Comparison of ENCODE assay signal across 8 cellular contexts in genomic region chr5:14351845-14352712, GRCh38.
DNase-seq lines count a peak whose midpoint lies in the region; ATAC-seq and TF ChIP-seq lines count a peak whose summit lies in the region.

No MANE protein-coding gene starts in this region.

- H3K4me1 ChIP-seq in CD4-positive, alpha-beta memory T cell (ENCODE audit: insufficient read depth, low read length): no peaks in the 10 kb centered on the region

- H3K27me3 Mint-ChIP-seq in CD4-positive, alpha-beta memory T cell: peaks cover 2% of the 10 kb centered on the region in 2 donors
- no peaks in the 10 kb centered on the region for H3K27me3 Mint-ChIP-seq in mesothelial cell of epicardium (ENCODE audit: low read depth)

- no peaks in the 10 kb centered on the region for H3K36me3 ChIP-seq in CD4-positive, alpha-beta memory T cell (ENCODE audit: insufficient read depth, low read length)

- peak; percentile 46 to 58 (median 57) for DNase-seq in CD4-positive, alpha-beta memory T cell
- DNase-seq in NCI-H748 (lab: John Stamatoyannopoulos, UW; ENCODE audit: unreplicated experiment) (peak; percentile 83), mesothelial cell of epicardium (ENCODE audit: low spot score in 2 of 2, unreplicated experiment in 2 of 2) (peak in 1 of 2 experiments; percentile 62)
- DNase-seq in activated CD4-positive, alpha-beta T cell treated with anti-CD3 and anti-CD28 coated beads, Interleukin-2, amount 50 U/mL, for 48 hours: peak; percentile 51 to 63
- DNase-seq in effector CD4-positive, alpha-beta T cell: peak; percentile 40
- DNase-seq in stimulated activated CD8-positive, alpha-beta memory T cell treated with anti-CD3 and anti-CD28 coated beads, Interleukin-4, amount 100 ng/mL, for 4 hours (ENCODE audit: low read depth in 2 of 2, low spot score in 1 of 2): peak; percentile 16 to 35

- ATAC-seq in GM19372 (IDR thresholded peaks at IDR 0.05; ENCODE audit: low read depth, unreplicated experiment) (peak; percentile 81), HG03442 (IDR thresholded peaks at IDR 0.05; ENCODE audit: unreplicated experiment) (peak; percentile 90)

- H3K4me3 Mint-ChIP-seq in CD4-positive, alpha-beta memory T cell: no peak overlapping the region
- H3K4me3 Mint-ChIP-seq in mesothelial cell of epicardium: no peak overlapping the region

- no peaks in the 10 kb centered on the region for H3K4me1 Mint-ChIP-seq in CD4-positive, alpha-beta memory T cell
- H3K4me1 Mint-ChIP-seq in mesothelial cell of epicardium: no peaks in the 10 kb centered on the region

- H3K27ac Mint-ChIP-seq in CD4-positive, alpha-beta memory T cell: no peak overlapping the region
- H3K27ac Mint-ChIP-seq in mesothelial cell of epicardium: no peak overlapping the region

- intact Hi-C loops in CD4-positive, alpha-beta memory T cell (cut with micrococcal nuclease): loop anchor here (1.0 to 2.0 kb wide), 3 partner anchors 47 to 662 kb away; no protein-coding TSS in a partner anchor

- H3K9me3 Mint-ChIP-seq in CD4-positive, alpha-beta memory T cell: no peaks in the 10 kb centered on the region
- no peaks in the 10 kb centered on the region for H3K9me3 Mint-ChIP-seq in mesothelial cell of epicardium

- no peaks in the 10 kb centered on the region for H3K27me3 ChIP-seq in CD4-positive, alpha-beta memory T cell (ENCODE audit: insufficient read depth, low read length)

- TF ChIP-seq CTCF in mesothelial cell of epicardium (IDR thresholded peaks at IDR 0.05; ENCODE audit: unreplicated experiment): peak; percentile 82

- CTCF ChIA-PET in CD4-positive, alpha-beta memory T cell (lab: Charles Lee; ENCODE audit: partially characterized antibody): interaction anchor here (0.9 to 3.7 kb wide), 6 partner anchors 11 to 663 kb away, joined by 3 to 68 read pairs (median 8); no protein-coding TSS in a partner anchor

- no peaks in the 10 kb centered on the region for H3K9me3 ChIP-seq in CD4-positive, alpha-beta memory T cell (ENCODE audit: control insufficient read depth in 1 of 2, low read length in 2 of 2)

- POLR2A ChIA-PET in CD4-positive, alpha-beta memory T cell (lab: Charles Lee; ENCODE audit: partially characterized antibody): no interaction called here

- no peak overlapping the region for H3K27ac ChIP-seq in CD4-positive, alpha-beta memory T cell (ENCODE audit: low read depth, low read length)

- no peaks in the 10 kb centered on the region for H3K36me3 Mint-ChIP-seq in CD4-positive, alpha-beta memory T cell
- H3K36me3 Mint-ChIP-seq in mesothelial cell of epicardium: peaks cover 4% of the 10 kb centered on the region

- H3K4me3 ChIP-seq in CD4-positive, alpha-beta memory T cell (ENCODE audit: low read length in 2 of 2): no peak overlapping the region
